Comparison of ENCODE assay signal across 8 cellular contexts in genomic region chr17:82592751-82593589, GRCh38. TPM values are rescaled to one million over a fixed set of nuclear protein-coding genes. Genes with fewer than 3 reads are reported as not detected.
DNase-seq lines count a peak whose midpoint lies in the region; ATAC-seq and TF ChIP-seq lines count a peak whose summit lies in the region.

No MANE protein-coding gene starts in this region.

- TF ChIP-seq POLR2A in esophagus squamous epithelium (IDR thresholded peaks at IDR 0.05) = no peak

- POLR2A ChIA-PET in OCI-LY7 (lab: Charles Lee) = no interaction called here

- no peak for TF ChIP-seq CTCF in OCI-LY7 (conservative IDR thresholded peaks at IDR 0.05; ENCODE audit: low read length)
- no peak for TF ChIP-seq CTCF in esophagus squamous epithelium (IDR thresholded peaks at IDR 0.05)

- no peak for ATAC-seq in GM21717 (IDR thresholded peaks at IDR 0.05; ENCODE audit: unreplicated experiment)

- no peaks in the 10 kb centered on the region for H3K9me2 ChIP-seq in OCI-LY7 (ENCODE audit: insufficient read depth, low read length)

- 0 to 1% methylated on average over 12 to 16 of the region's 30 CpGs for WGBS in esophagus squamous epithelium, 2 donors

- peaks cover 79% of the 10 kb centered on the region for H3K36me3 ChIP-seq in OCI-LY7 (ENCODE audit: insufficient read depth, low read length)
- H3K36me3 ChIP-seq in esophagus squamous epithelium = peaks cover 0 to 38% (median 20%) of the 10 kb centered on the region in 3 donors
- H3K36me3 ChIP-seq in muscle layer of duodenum (ENCODE audit: control insufficient read depth in 1 of 2, insufficient read depth in 2 of 2, low read length in 2 of 2) = peaks cover 16 to 20% of the 10 kb centered on the region in 2 donors

- peak overlapping the region; percentile 57 for H3K4me3 ChIP-seq in OCI-LY7 (ENCODE audit: low read depth, low read length, poor library complexity, severe bottlenecking)
- H3K4me3 ChIP-seq in esophagus squamous epithelium = peak overlapping the region; percentile 49 to 87 (median 62)
- peak overlapping the region; percentile 73 to 75 for H3K4me3 ChIP-seq in muscle layer of duodenum (ENCODE audit: low read depth in 1 of 2, low read length in 2 of 2)

- no peak overlapping the region for H2AFZ ChIP-seq in OCI-LY7 (ENCODE audit: low read length)

- H4K20me1 ChIP-seq in OCI-LY7 (ENCODE audit: insufficient read depth, low read length) = no peaks in the 10 kb centered on the region

- H3K4me1 ChIP-seq in OCI-LY7 (ENCODE audit: insufficient read depth, low read length, poor library complexity, severe bottlenecking) (peaks cover 20% of the 10 kb centered on the region), esophagus squamous epithelium (peaks cover 29 to 67% (median 42%) of the 10 kb centered on the region in 3 donors), muscle layer of duodenum (ENCODE audit: control insufficient read depth in 1 of 2, insufficient read depth in 2 of 2, low read length in 2 of 2) (peaks cover 0 to 52% of the 10 kb centered on the region in 2 donors)

- H3K79me2 ChIP-seq in OCI-LY7 (ENCODE audit: insufficient read depth, low read depth, low read length) = no peaks in the 10 kb centered on the region

- peak overlapping the region; percentile 71 for H3K4me2 ChIP-seq in OCI-LY7 (ENCODE audit: low read length)

- no peaks in the 10 kb centered on the region for H3K9me3 ChIP-seq in OCI-LY7 (ENCODE audit: low read length)
- no peaks in the 10 kb centered on the region for H3K9me3 ChIP-seq in esophagus squamous epithelium
- no peaks in the 10 kb centered on the region for H3K9me3 ChIP-seq in muscle layer of duodenum (ENCODE audit: control insufficient read depth in 1 of 2, low read length in 2 of 2)

- DNase-seq in A172 (ENCODE audit: low spot score) (peak; percentile 67), HCEC 1CT (peak; percentile 56), OCI-LY7 (ENCODE audit: low spot score) (peak; percentile 87), esophagus squamous epithelium (lab: John Stamatoyannopoulos, UW) (no peak)
- DNase-seq in activated T-cell treated with anti-CD3 and anti-CD28 coated beads, Interleukin-2, amount 50 U/mL, for 48 hours = peak; percentile 72 to 75
- DNase-seq in stimulated activated naive CD4-positive, alpha-beta T cell (lab: John Stamatoyannopoulos, UW) = peak; percentile 53 to 78 (median 74)

- H3K27ac ChIP-seq in OCI-LY7 (ENCODE audit: low read depth, low read length, poor library complexity, severe bottlenecking) (peak overlapping the region; percentile 74), esophagus squamous epithelium (peak overlapping the region; percentile 89 to 99 (median 94)), muscle layer of duodenum (ENCODE audit: low read length) (peak overlapping the region; percentile 85)

- no peaks in the 10 kb centered on the region for H3K27me3 ChIP-seq in esophagus squamous epithelium
- H3K27me3 ChIP-seq in muscle layer of duodenum (ENCODE audit: low read depth, low read length) = no peaks in the 10 kb centered on the region

- BruUV-seq in OCI-LY7 (replicated peaks; lab: Mats Ljungman, UMichigan) = no TSS peak

- CTCF ChIA-PET in OCI-LY7 (lab: Charles Lee; ENCODE audit: unreplicated experiment) = no interaction called here

- intact Hi-C loops in OCI-LY7 (cut with micrococcal nuclease; ENCODE audit: unreplicated experiment) (no loop called here), esophagus squamous epithelium (cut with DNase I) (loop anchor here (10.0 kb wide), 1 partner anchor 162 kb away; the partner anchor contains the start of gene TBCD)

RNA-seq across cellular contexts. Expression of gene WDR45B, which starts 55.3 kb away (rescaled TPM):
- total RNA-seq in A172 (2014; rRNA removed; shearing (Covaris generic)) = 90.3 and 96.0 TPM in 2 replicates
- 59.0 and 61.7 TPM in 2 replicates for total RNA-seq in OCI-LY7 (2014; rRNA removed; shearing (Covaris generic))
- 78.9 and 81.9 TPM in 2 replicates for total RNA-seq in OCI-LY7 (2022)
- 100 to 1,000 TPM in 1 of 4 donors, 10 to 100 TPM in 3; 85.1 to 104 (median 89.3) TPM for total RNA-seq in esophagus squamous epithelium
